ENCODE assay signal across 11 cellular contexts in genomic region chr5:173663810-173664526, GRCh38. TPM values are rescaled to one million over a fixed set of nuclear protein-coding genes. Genes with fewer than 3 reads are reported as not detected.
DNase-seq lines count a peak whose midpoint lies in the region; FAIRE-seq and TF ChIP-seq lines count a peak whose summit lies in the region.
"Had no signal": no experiment of that assay in that cellular context is flagged by ENCODE, and none has a peak within 500 bp of the region (broad histone marks: within the 10 kb centered on the region; RNA-seq: fewer than 3 reads in every experiment).

No MANE protein-coding gene starts in this region.

- no peak overlapping the region for H3K56ac ChIP-seq in H1 (replicated peaks; ENCODE audit: insufficient read length, low read depth, low read length)

- no peak overlapping the region for H3K14ac ChIP-seq in H1 (ENCODE audit: insufficient read length)

- H3K4me2 ChIP-seq in H1 (ENCODE audit: insufficient read depth in 1 of 2, low read depth in 2 of 2, low read length in 2 of 2) = no peak overlapping the region
- H3K4me2 ChIP-seq in parathyroid adenoma (ENCODE audit: low read length) = no peak overlapping the region

- H3K79me2 ChIP-seq in H1 (ENCODE audit: control insufficient read depth in 1 of 2, insufficient read depth in 2 of 2, low read length in 2 of 2) (no peaks in the 10 kb centered on the region), parathyroid adenoma (no peaks in the 10 kb centered on the region)

- H3K27me3 ChIP-seq in H1 (replicated peaks in 1 of 4; ENCODE audit: control insufficient read depth in 3 of 4, extremely low read depth in 1 of 4, insufficient read depth in 3 of 4, low read length in 3 of 4) = no peaks in the 10 kb centered on the region
- no peaks in the 10 kb centered on the region for H3K27me3 ChIP-seq in parathyroid adenoma (ENCODE audit: control insufficient read depth, insufficient read depth, low read length)
- no peaks in the 10 kb centered on the region for H3K27me3 ChIP-seq in CD4-positive, alpha-beta memory T cell (ENCODE audit: insufficient read depth, low read length)
- no peaks in the 10 kb centered on the region for H3K27me3 ChIP-seq in prostate gland (replicated peaks; ENCODE audit: insufficient read depth)

- no peak for TF ChIP-seq RAD21 in H1 (IDR thresholded peaks at IDR 0.05 in 1 of 2, conservative IDR thresholded peaks at IDR 0.05 in 1 of 2; ENCODE audit: low read depth in 2 of 2, low read length in 2 of 2)

- H3K36me3 ChIP-seq in H1 (ENCODE audit: control insufficient read depth in 2 of 4, insufficient read depth in 4 of 4, low read length in 3 of 4) = no peaks in the 10 kb centered on the region
- no peaks in the 10 kb centered on the region for H3K36me3 ChIP-seq in parathyroid adenoma (ENCODE audit: control insufficient read depth, insufficient read depth, low read length)
- no peaks in the 10 kb centered on the region for H3K36me3 ChIP-seq in CD4-positive, alpha-beta memory T cell (ENCODE audit: insufficient read depth, low read length)
- H3K36me3 ChIP-seq in prostate gland = no peaks in the 10 kb centered on the region

- H3K9me3 Mint-ChIP-seq in CD4-positive, alpha-beta memory T cell = peaks cover 2 to 6% (median 4%) of the 10 kb centered on the region in 8 donors

- no peak overlapping the region for H3K27ac ChIP-seq in H1 (ENCODE audit: low read depth, low read length)
- peak overlapping the region; percentile 59 for H3K27ac ChIP-seq in parathyroid adenoma
- H3K27ac ChIP-seq in CD4-positive, alpha-beta memory T cell (ENCODE audit: low read depth, low read length) = no peak overlapping the region
- H3K27ac ChIP-seq in prostate gland = no peak overlapping the region
- H3K27ac ChIP-seq: 22Rv1 had no signal

- no peaks in the 10 kb centered on the region for H3K79me1 ChIP-seq in H1 (ENCODE audit: low read depth, low read length)

- no peak overlapping the region for H3K4ac ChIP-seq in H1 (replicated peaks; ENCODE audit: insufficient read length, low read depth, low read length)

- no peak overlapping the region for H3K4me3 Mint-ChIP-seq in CD4-positive, alpha-beta memory T cell

- H3K23me2 ChIP-seq in H1 (ENCODE audit: low read depth, low read length) = peaks cover 3% of the 10 kb centered on the region; the same call in 1 of the 2 replicates

- no peaks in the 10 kb centered on the region for H3K4me1 Mint-ChIP-seq in CD4-positive, alpha-beta memory T cell

- no peak for TF ChIP-seq EP300 in H1 (IDR thresholded peaks at IDR 0.05; ENCODE audit: borderline replicate concordance in 1 of 2, low read depth in 2 of 2, low read length in 2 of 2)

- no peaks in the 10 kb centered on the region for H3K36me3 Mint-ChIP-seq in CD4-positive, alpha-beta memory T cell

- no peak overlapping the region for H4K5ac ChIP-seq in H1 (ENCODE audit: insufficient read length, low read depth, low read length)

- peak overlapping the region; percentile 45; the same call in 1 of the 2 replicates for H2BK5ac ChIP-seq in H1 (ENCODE audit: low read depth, low read length)

- no peaks in the 10 kb centered on the region for H4K20me1 ChIP-seq in H1 (replicated peaks in 1 of 2; ENCODE audit: control insufficient read depth in 1 of 2, insufficient read depth in 2 of 2, low read length in 2 of 2)

- H3K23ac ChIP-seq in H1 (ENCODE audit: insufficient read length) = no peak overlapping the region

- H3K18ac ChIP-seq in H1 (ENCODE audit: extremely low read depth, low read length) = 0 out of 2 replicates have a peak overlapping the region, but pooled peaks have one; percentile 53

- H3K9ac ChIP-seq in H1 (replicated peaks in 1 of 4; ENCODE audit: extremely low read depth in 1 of 4, low read depth in 3 of 4, low read length in 3 of 4) (no peak overlapping the region), parathyroid adenoma (no peak overlapping the region)

- H3K4me3 ChIP-seq in H1 (ENCODE audit: extremely low read depth in 1 of 4, insufficient read depth in 2 of 4, low read depth in 3 of 4, low read length in 4 of 4) = no peak overlapping the region
- no peak overlapping the region for H3K4me3 ChIP-seq in parathyroid adenoma (ENCODE audit: low read depth, low read length)
- no peak overlapping the region for H3K4me3 ChIP-seq in CD4-positive, alpha-beta memory T cell (ENCODE audit: low read length in 2 of 2)
- no peak overlapping the region for H3K4me3 ChIP-seq in prostate gland

- H2BK20ac ChIP-seq in H1 (ENCODE audit: low read length) = peak overlapping the region; percentile 87; the same call in 1 of the 2 replicates

- H3K9me3 ChIP-seq in H1 (ENCODE audit: insufficient read depth in 2 of 2, low read depth in 1 of 2, low read length in 1 of 2) (peaks cover 8 to 13% of the 10 kb centered on the region in 2 experiments), parathyroid adenoma (ENCODE audit: control insufficient read depth, low read length) (no peaks in the 10 kb centered on the region), prostate gland (no peaks in the 10 kb centered on the region)
- no peaks in the 10 kb centered on the region for H3K9me3 ChIP-seq in CD4-positive, alpha-beta memory T cell (ENCODE audit: control insufficient read depth in 1 of 2, low read length in 2 of 2)

- intact Hi-C loops in CD4-positive, alpha-beta memory T cell (cut with micrococcal nuclease) = no loop called here
- intact Hi-C loops in prostate gland (cut with DNase I) = no loop called here

- peak overlapping the region; percentile 47 for H4K91ac ChIP-seq in H1 (replicated peaks; ENCODE audit: insufficient read length, low read length)

- H2AK5ac ChIP-seq in H1 (ENCODE audit: low read depth, low read length) = peak overlapping the region; percentile 54; the same call in 1 of the 2 replicates

- DNase-seq in DMS153 (lab: John Stamatoyannopoulos, UW) (peak; percentile 49), DMS153 treated with DMSO at 0.1 percent for 48 hours (lab: John Stamatoyannopoulos, UW; ENCODE audit: unreplicated experiment) (no peak), NCI-H2227 (lab: John Stamatoyannopoulos, UW; ENCODE audit: unreplicated experiment) (peak; percentile 44), H1 (ENCODE audit: low read depth in 1 of 2, low spot score in 2 of 2) (no peak), cortex of kidney (lab: John Stamatoyannopoulos, UW) (no peak), prostate gland (ENCODE audit: low spot score) (no peak)
- no peak for DNase-seq in CD4-positive, alpha-beta memory T cell
- DNase-seq: activated naive CD4-positive, alpha-beta T cell treated with anti-CD3 and anti-CD28 coated beads, Interleukin-2, amount 50 U/mL, for 16 hours; NCI-H1092 had no signal

- peak overlapping the region; percentile 91; the same call in 1 of the 2 replicates for H2BK12ac ChIP-seq in H1 (ENCODE audit: low read depth, low read length)

- CTCF ChIA-PET in H1 (lab: Charles Lee; ENCODE audit: partially characterized antibody) = interaction anchor here (0.7 to 1.3 kb wide), 5 partner anchors 10 to 123 kb away, joined by 3 to 4 read pairs (median 3); no protein-coding TSS in a partner anchor
- CTCF ChIA-PET in CD4-positive, alpha-beta memory T cell (lab: Charles Lee; ENCODE audit: partially characterized antibody) = interaction anchor here (1.5 kb wide), 1 partner anchor 12 kb away, joined by 3 read pairs; no protein-coding TSS in a partner anchor

- 79% methylated on average over 8 of the region's 8 CpGs; no CpG with 5 or more reads in 1 of the 2 experiments for WGBS in H1 (ENCODE audit: extremely low coverage in 1 of 2, insufficient coverage in 1 of 2, insufficient read length in 1 of 2, insufficient replicate concordance in 2 of 2, low coverage in 1 of 2, low lambda C conversion rate in 2 of 2, missing lambda C conversion rate in 1 of 2), 2 experiments
- WGBS in prostate gland = 62% methylated on average over 8 of the region's 8 CpGs

- no peak for FAIRE-seq in H1 (lab: Jason Lieb, UNC)

- H3K27ac Mint-ChIP-seq in CD4-positive, alpha-beta memory T cell = no peak overlapping the region

- no peak for TF ChIP-seq CTCF in H1 (IDR thresholded peaks at IDR 0.05; ENCODE audit: control extremely low read depth in 1 of 3, insufficient read depth in 1 of 3, low read depth in 1 of 3, low read length in 3 of 3)
- TF ChIP-seq CTCF in parathyroid adenoma (IDR thresholded peaks at IDR 0.05) = no peak
- TF ChIP-seq CTCF in prostate gland (IDR thresholded peaks at IDR 0.05) = no peak

- POLR2A ChIA-PET in H1 (lab: Charles Lee; ENCODE audit: partially characterized antibody) = no interaction called here
- POLR2A ChIA-PET in CD4-positive, alpha-beta memory T cell (lab: Charles Lee; ENCODE audit: partially characterized antibody) = interaction anchor here (0.9 kb wide), 1 partner anchor 25 kb away, joined by 3 read pairs; no protein-coding TSS in a partner anchor

- peak overlapping the region; percentile 54; the same call in 1 of the 2 replicates for H2BK15ac ChIP-seq in H1 (ENCODE audit: low read length)

- peaks cover 2 to 5% of the 10 kb centered on the region in 2 donors for H3K27me3 Mint-ChIP-seq in CD4-positive, alpha-beta memory T cell

- H4K8ac ChIP-seq in H1 (ENCODE audit: extremely low read depth, insufficient read depth, low read length) = no peak overlapping the region

- H2AFZ ChIP-seq in H1 (ENCODE audit: low read length) (no peak overlapping the region), parathyroid adenoma (peak overlapping the region; percentile 71)

- no peak for TF ChIP-seq POLR2A in H1 (IDR thresholded peaks at IDR 0.05; ENCODE audit: control extremely low read depth in 1 of 2, low read depth in 2 of 2, low read length in 2 of 2)
- no peak for TF ChIP-seq POLR2A in prostate gland (IDR thresholded peaks at IDR 0.05)

- peaks cover 0 to 5% (median 3%) of the 10 kb centered on the region in 4 experiments; a peak in 6 of 7 replicates for H3K4me1 ChIP-seq in H1 (replicated peaks in 1 of 4; ENCODE audit: control insufficient read depth in 3 of 4, insufficient read depth in 4 of 4, low read length in 3 of 4)
- peaks cover 32% of the 10 kb centered on the region for H3K4me1 ChIP-seq in parathyroid adenoma
- H3K4me1 ChIP-seq in CD4-positive, alpha-beta memory T cell (ENCODE audit: insufficient read depth, low read length) = no peaks in the 10 kb centered on the region
- no peaks in the 10 kb centered on the region for H3K4me1 ChIP-seq in prostate gland (replicated peaks)

- peak overlapping the region; percentile 50 for H2BK120ac ChIP-seq in H1 (replicated peaks; ENCODE audit: low read depth, low read length)

TF ChIP-seq in H1, 55 proteins besides CTCF, POLR2A, EP300 and RAD21 (continues in another document):
- TF ChIP-seq TBP (IDR thresholded peaks at IDR 0.05; ENCODE audit: low read depth, low read length) = no peak

RNA-seq across cellular contexts. Expression of gene BOD1, which starts 47.5 kb away (rescaled TPM):
- 143 and 149 TPM in 2 replicates for total RNA-seq in H1 (2021; fragmentation: NEBNext Ultra II Directional; extraction: Animal tissue kit (Norgen Biotek cat#: 25700))
- polyA plus RNA-seq in H1 (2011; rRNA removed) = 83.1 and 107 TPM in 2 replicates
- 127 TPM for polyA plus RNA-seq in H1 (2011; cell fraction: cytosol; rRNA removed)
- polyA plus RNA-seq in H1 (2011; cell fraction: nucleus; rRNA removed) = 58.0 TPM
- polyA plus RNA-seq in H1 (2012, experiment 1 of 2) = 133 to 170 TPM (median 136 TPM) in 4 replicates
- polyA plus RNA-seq in H1 (2012, experiment 2 of 2) = 111 TPM
- 117 TPM for polyA plus RNA-seq in H1 (2013, experiment 1 of 2)
- 117 TPM for polyA plus RNA-seq in H1 (2013, experiment 2 of 2)
- polyA minus RNA-seq in H1 (2011; rRNA and poly(A)+ RNA removed) = 114 and 131 TPM in 2 replicates
- polyA minus RNA-seq in H1 (2011; cell fraction: cytosol; rRNA and poly(A)+ RNA removed) = 68.5 TPM
- 60.4 TPM for polyA minus RNA-seq in H1 (2011; cell fraction: nucleus; rRNA and poly(A)+ RNA removed)
- total RNA-seq in CD4-positive, alpha-beta memory T cell = 10 to 100 TPM; 35.7 to 38.1 TPM
- polyA plus RNA-seq in CD4-positive, alpha-beta memory T cell = 10 to 100 TPM; 11.8 to 14.5 TPM
- total RNA-seq in prostate gland = 10 to 100 TPM; 51.1 to 52.8 TPM

Comparison
In these comparisons a context has a peak if more than half of its experiments do, and no peak if none do; other contexts are left out.
1. DNase-seq: peak in DMS153 (single experiment) and NCI-H2227 (single experiment); none in DMS153 treated with DMSO at 0.1 percent for 48 hours (single experiment), H1 (0 of 2), cortex of kidney (single experiment), CD4-positive, alpha-beta memory T cell (0 of 5) and prostate gland (single experiment).